27 cellular contexts compared by ENCODE assay signal in genomic region chr1:107184888-107185287, GRCh38. TPM values are rescaled to one million over a fixed set of nuclear protein-coding genes. Genes with fewer than 3 reads are reported as not detected.
"Had no signal": no experiment of that assay in that cellular context is flagged by ENCODE, and none has a peak within 500 bp of the region (broad histone marks: within the 10 kb centered on the region; RNA-seq: fewer than 3 reads in every experiment).

No MANE protein-coding gene starts in this region.

- H3K27ac ChIP-seq: ascending aorta, brain microvascular endothelial cell, heart right ventricle, left lung, lower lobe of right lung, right lobe of liver, testis, transverse colon had no signal

- H3K4me1 ChIP-seq: ascending aorta, heart right ventricle, left lung, lower lobe of right lung, right lobe of liver, testis, transverse colon had no signal

- H3K9me3 ChIP-seq: ascending aorta, left lung, lower lobe of right lung, mucosa of descending colon, right lobe of liver, testis, transverse colon had no signal

- H3K36me3 ChIP-seq: ascending aorta, brain microvascular endothelial cell, heart right ventricle, left lung, lower lobe of right lung, right lobe of liver, transverse colon had no signal

- H3K27ac Mint-ChIP-seq: activated B cell treated with CpG ODN at 0.5 μM for 24 hours; activated naive CD8-positive, alpha-beta T cell; activated T-cell treated with anti-CD3 and anti-CD28 coated beads, Interleukin-2, amount 50 U/mL, for 24 hours; natural killer cell treated with Interleukin-12 subunit alpha and Interleukin-12 subunit beta and Interleukin-15 and Interleukin-18, amount 100 ng/mL, for 72 hours had no signal

- ATAC-seq: esophagus mucosa; heart right ventricle; left lung; lower lobe of right lung; mucosa of descending colon; natural killer cell treated with Interleukin-12 subunit alpha and Interleukin-12 subunit beta and Interleukin-15 and Interleukin-18, amount 100 ng/mL, for 72 hours; right lobe of liver; stimulated activated naive CD8-positive, alpha-beta T cell treated with anti-CD3 and anti-CD28 coated beads, Interleukin-15, Interleukin-2, amounts not matched to agents 100 U/mL and 50 U/mL, for 24 hours had no signal

- H3K36me3 Mint-ChIP-seq: activated naive CD8-positive, alpha-beta T cell; natural killer cell treated with Interleukin-12 subunit alpha and Interleukin-12 subunit beta and Interleukin-15 and Interleukin-18, amount 100 ng/mL, for 72 hours had no signal

- DNase-seq: activated B cell treated with CpG ODN at 0.5 μM for 24 hours; activated CD8-positive, alpha-beta memory T cell treated with anti-CD3 and anti-CD28 coated beads for 24 hours; activated CD8-positive, alpha-beta memory T cell treated with anti-CD3 and anti-CD28 coated beads, Interleukin-2, amount 50 U/mL, for 48 hours; activated gamma-delta T cell; activated T-cell treated with anti-CD3 and anti-CD28 coated beads, Interleukin-2, amount 50 U/mL, for 24 hours; brain microvascular endothelial cell; central memory CD4-positive, alpha-beta T cell; foreskin fibroblast; heart right ventricle; kidney glomerular epithelial cell; left lung; lower lobe of right lung; mucosa of descending colon; posterior cingulate gyrus; right lobe of liver; stimulated activated CD4-positive, alpha-beta T cell treated with anti-CD3 and anti-CD28 coated beads, Interleukin-12 subunit alpha, Interleukin-12 subunit beta, amount 100 ng/mL, for 4 hours; stimulated activated CD4-positive, alpha-beta T cell treated with anti-CD3 and anti-CD28 coated beads, Interleukin-4, amount 100 ng/mL, for 1 hour; stimulated activated naive CD8-positive, alpha-beta T cell treated with anti-CD3 and anti-CD28 coated beads, Interleukin-15, Interleukin-2, amounts not matched to agents 100 U/mL and 50 U/mL, for 24 hours; T-helper 2 cell; testis; transverse colon had no signal

- H3K27me3 Mint-ChIP-seq: activated B cell treated with CpG ODN at 0.5 μM for 24 hours had no signal

- H3K4me3 Mint-ChIP-seq: activated B cell treated with CpG ODN at 0.5 μM for 24 hours; activated naive CD8-positive, alpha-beta T cell; activated T-cell treated with anti-CD3 and anti-CD28 coated beads, Interleukin-2, amount 50 U/mL, for 24 hours; natural killer cell treated with Interleukin-12 subunit alpha and Interleukin-12 subunit beta and Interleukin-15 and Interleukin-18, amount 100 ng/mL, for 72 hours had no signal

- H3K4me3 ChIP-seq: ascending aorta, heart right ventricle, left lung, lower lobe of right lung, mucosa of descending colon, right lobe of liver, testis, transverse colon had no signal

- H3K4me1 Mint-ChIP-seq: activated B cell treated with CpG ODN at 0.5 μM for 24 hours had no signal

- H3K27me3 ChIP-seq: ascending aorta, brain microvascular endothelial cell, heart right ventricle, right lobe of liver, testis, transverse colon had no signal

RNA-seq across cellular contexts. Expression of gene NTNG1, which starts 44.0 kb away (rescaled TPM):
- total RNA-seq: ascending aorta; endothelial cell of umbilical vein; mesenteric fat pad; natural killer cell treated with Interleukin-12 subunit alpha and Interleukin-12 subunit beta and Interleukin-15 and Interleukin-18, amount 100 ng/mL, for 72 hours; right lobe of liver had no signal
- polyA plus RNA-seq: endothelial cell of umbilical vein, heart right ventricle had no signal
